In genomic region chr1:1001631-1002300, GRCh38 we compare ENCODE assay signal across 8 cellular contexts. TPM values are rescaled to one million over a fixed set of nuclear protein-coding genes. Genes with fewer than 3 reads are reported as not detected.
DNase-seq lines count a peak whose midpoint lies in the region; ATAC-seq and TF ChIP-seq lines count a peak whose summit lies in the region.

No MANE protein-coding gene starts in this region.

- H3K9me3 ChIP-seq in PC-3 (ENCODE audit: low read length) = no peaks in the 10 kb centered on the region
- H3K9me3 ChIP-seq in neutrophil = no peaks in the 10 kb centered on the region
- no peaks in the 10 kb centered on the region for H3K9me3 ChIP-seq in thyroid gland

- CTCF ChIA-PET in PC-3 (lab: Charles Lee) = interaction anchor here (0.5 to 1.2 kb wide), 7 partner anchors 12 to 118 kb away, joined by 3 to 14 read pairs (median 4); partner anchors contain the start of gene ISG15

- TF ChIP-seq CTCF in AG09319 (IDR thresholded peaks at IDR 0.05; ENCODE audit: low read depth, low read length) (peak; percentile 65), GM20000 (IDR thresholded peaks at IDR 0.05; ENCODE audit: extremely low read depth, missing control alignments) (peak; percentile 86), PC-3 (conservative IDR thresholded peaks at IDR 0.05; ENCODE audit: low read depth, low read length) (peak; percentile 88), neutrophil (IDR thresholded peaks at IDR 0.05) (peak; percentile 73), thyroid gland (IDR thresholded peaks at IDR 0.05) (peak; percentile 60 to 99 (median 90))

- peak overlapping the region; percentile 89 for H3K4me2 ChIP-seq in PC-3 (ENCODE audit: low read length)

- POLR2A ChIA-PET in PC-3 (lab: Charles Lee; ENCODE audit: unreplicated experiment) = interaction anchor here (0.6 to 1.6 kb wide), 2 partner anchors 8 to 12 kb away, joined by 3 to 8 read pairs; no protein-coding TSS in a partner anchor

- intact Hi-C loops in PC-3 (cut with micrococcal nuclease) (no loop called here), thyroid gland (cut with DNase I) (no loop called here)

- peaks cover 48% of the 10 kb centered on the region for H3K79me2 ChIP-seq in PC-3 (ENCODE audit: low read length)

- no peaks in the 10 kb centered on the region for H3K9me2 ChIP-seq in PC-3 (replicated peaks; ENCODE audit: low read length)

- TF ChIP-seq POLR2A in thyroid gland (IDR thresholded peaks at IDR 0.05) = peak in 1 of 2 donors; percentile 32

- H3K4me1 ChIP-seq in PC-3 (ENCODE audit: insufficient read depth, low read length) = peaks cover 18% of the 10 kb centered on the region
- H3K4me1 ChIP-seq in neutrophil (ENCODE audit: control insufficient read depth in 1 of 2, insufficient read depth in 1 of 2, low read depth in 1 of 2, low read length in 1 of 2) = peaks cover 23 to 39% of the 10 kb centered on the region in 2 experiments
- H3K4me1 ChIP-seq in thyroid gland = peaks cover 31 to 52% of the 10 kb centered on the region in 2 donors

- ATAC-seq in PC-3 = peak; percentile 49
- ATAC-seq in HG03378 (IDR thresholded peaks at IDR 0.05; ENCODE audit: unreplicated experiment) = no peak

- H3K27me3 ChIP-seq in PC-3 (ENCODE audit: low read length) (no peaks in the 10 kb centered on the region), neutrophil (peaks cover 100% of the 10 kb centered on the region), thyroid gland (no peaks in the 10 kb centered on the region)

- no peaks in the 10 kb centered on the region for H3F3A ChIP-seq in PC-3 (ENCODE audit: low read length, unreplicated experiment)

- H3K27ac ChIP-seq in PC-3 (ENCODE audit: low read length) (peak overlapping the region; percentile 96), neutrophil (no peak overlapping the region), thyroid gland (peak overlapping the region; percentile 40 to 97 (median 94))

- no peak overlapping the region for H2AFZ ChIP-seq in PC-3 (ENCODE audit: low read length)

- peak overlapping the region; percentile 97 for H3K9ac ChIP-seq in PC-3 (ENCODE audit: low read length)

- H3K4me3 ChIP-seq in PC-3 (ENCODE audit: low read length) (peak overlapping the region; percentile 93), neutrophil (ENCODE audit: low read depth in 1 of 2, low read length in 1 of 2) (peak overlapping the region in 1 of 2 experiments; percentile 50), thyroid gland (replicated peaks in 1 of 3) (peak overlapping the region in 2 of 3 donors; percentile 54 to 73)

- H4K20me1 ChIP-seq in PC-3 (ENCODE audit: low read length) = peaks cover 22% of the 10 kb centered on the region

- H3K36me3 ChIP-seq in PC-3 (ENCODE audit: low read depth, low read length) = no peaks in the 10 kb centered on the region
- no peaks in the 10 kb centered on the region for H3K36me3 ChIP-seq in neutrophil
- no peaks in the 10 kb centered on the region for H3K36me3 ChIP-seq in thyroid gland

- DNase-seq in AG09319 (ENCODE audit: extremely low read depth, low read depth) (no peak), GM20000 (ENCODE audit: low spot score) (peak; percentile 95), PC-3 (peak; percentile 94), foreskin melanocyte (peak; percentile 47), thyroid gland (peak; percentile 75 to 77)
- DNase-seq in activated effector memory CD4-positive, alpha-beta T cell treated with anti-CD3 and anti-CD28 coated beads, Interleukin-2, amount 50 U/mL, for 16 hours = peak; percentile 90

- BruUV-seq in PC-3 (replicated peaks; lab: Mats Ljungman, UMichigan) = no TSS peak

- WGBS in thyroid gland, 2 donors = 13 to 19% methylated on average over 8 to 15 of the region's 64 CpGs

RNA-seq across cellular contexts. Expression of gene HES4, which starts 1.9 kb away (rescaled TPM):
- total RNA-seq in PC-3 (2014; rRNA removed) = 233 and 379 TPM in 2 replicates
- total RNA-seq in thyroid gland = 10 to 100 TPM in 3 of 4 donors, 1 to 10 TPM in 1; 5.0 to 29.2 (median 18.6) TPM

RNA-seq across cellular contexts. Expression of gene ISG15, which starts 11.5 kb away (rescaled TPM):
- total RNA-seq in PC-3 (2014; rRNA removed) (749 and 758 TPM in 2 replicates), thyroid gland (10 to 100 TPM; 18.5 to 57.5 (median 37.8) TPM)

RNA-seq across cellular contexts. Expression of gene AGRN, which starts 18.2 kb away (rescaled TPM):
- total RNA-seq in PC-3 (2014; rRNA removed) = 273 and 377 TPM in 2 replicates
- 100 to 1,000 TPM in 3 of 4 donors, 10 to 100 TPM in 1; 68.3 to 147 (median 129) TPM for total RNA-seq in thyroid gland

RNA-seq across cellular contexts. Expression of gene PERM1, which starts 19.9 kb away (rescaled TPM):
- total RNA-seq in PC-3 (2014; rRNA removed) = 0.47 and 1.1 TPM in 2 replicates
- under 1 TPM in 1 of 4 donors, not detected in 3; 0.22 TPM for total RNA-seq in thyroid gland

RNA-seq across cellular contexts. Expression of gene PLEKHN1, which starts 35.5 kb away (rescaled TPM):
- 14.0 and 18.3 TPM in 2 replicates for total RNA-seq in PC-3 (2014; rRNA removed)
- total RNA-seq in thyroid gland = under 1 TPM in 2 of 4 donors, not detected in 2; 0.25 to 0.27 TPM

Comparison
In these comparisons a context has a peak if more than half of its experiments do, and no peak if none do; other contexts are left out.
1. RNA of gene ISG15, which starts 11.5 kb away (total RNA-seq): 749 to 758 TPM in PC-3; 18.5 to 57.5 TPM in thyroid gland; every median in the first group is over 10 times any median in the second.
2. Peak in every context shown above with its lines, with median percentiles within 50 percentile points of each other: CTCF ChIP-seq.